Comparison of ENCODE assay signal across 1 cellular context in the genomic region with DNA sequence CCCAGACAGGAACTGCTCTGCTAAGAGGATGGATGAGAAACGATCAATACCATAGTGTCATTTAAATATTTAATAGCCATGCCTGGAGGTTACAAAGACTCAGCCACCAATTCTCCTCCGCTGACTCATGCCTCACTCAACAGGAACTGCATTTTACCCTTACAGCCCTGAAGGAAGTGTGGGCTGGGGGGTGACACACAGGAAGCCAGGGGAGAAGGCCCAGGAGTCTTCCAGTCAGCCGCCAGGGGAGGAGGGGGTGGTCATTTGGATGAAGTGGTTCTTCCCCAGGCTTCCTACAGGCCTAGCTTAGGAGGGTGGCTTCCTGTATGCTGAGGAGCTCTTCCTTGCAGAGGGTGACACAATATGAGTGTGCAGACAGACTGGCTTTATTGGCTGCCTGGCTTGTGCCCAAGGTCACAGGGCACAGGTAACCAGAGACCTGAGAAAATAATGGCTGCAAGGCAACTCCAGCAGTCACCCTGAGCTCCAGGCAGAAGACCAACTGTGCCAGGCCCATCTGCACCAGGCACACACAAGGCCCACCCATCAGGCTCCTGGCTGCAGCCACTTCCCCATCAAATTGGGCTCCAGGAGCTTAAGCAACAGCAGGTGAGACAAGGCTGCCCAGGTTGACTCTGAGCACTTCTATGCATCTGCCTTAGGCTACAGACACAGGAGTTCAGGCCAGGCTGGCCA.
TF ChIP-seq lines count a peak whose summit lies in the region.

No MANE protein-coding gene starts in this region.

TF ChIP-seq in K562, 482 proteins besides CTCF, POLR2A, EP300 and RAD21 (continues in another document):
- TF ChIP-seq SMARCE1 (IDR thresholded peaks at IDR 0.05) (peak; percentile 85), POLR2AphosphoS2 (IDR thresholded peaks at IDR 0.05; ENCODE audit: low read length) (no peak), ATF7 (IDR thresholded peaks at IDR 0.05) (peak; percentile 44; the same call in 1 of the 2 replicates), FOXK2 (conservative IDR thresholded peaks at IDR 0.05 in 1 of 2, IDR thresholded peaks at IDR 0.05 in 1 of 2; ENCODE audit: low read depth in 2 of 2) (peak in 1 of 2 experiments; percentile 23; a peak in 1 of 4 replicates), SOX6 (IDR thresholded peaks at IDR 0.05) (peak; percentile 40), NR2C1 (IDR thresholded peaks at IDR 0.05) (0 out of 2 replicates have a peak, but pooled peaks have one; percentile 41), NR2C1 (tag; IDR thresholded peaks at IDR 0.05) (0 out of 2 replicates have a peak, but pooled peaks have one; percentile 13), CEBPG (CRISPR knock-in tag; IDR thresholded peaks at IDR 0.05) (no peak), CEBPG (tag; conservative IDR thresholded peaks at IDR 0.05 in 1 of 2, IDR thresholded peaks at IDR 0.05 in 1 of 2) (0 out of 4 replicates have a peak, but pooled peaks of 1 of the 2 experiments have one; percentile 6), RUNX1 (IDR thresholded peaks at IDR 0.05; ENCODE audit: low read depth) (no peak), RHOXF2B (CRISPR knock-in tag; conservative IDR thresholded peaks at IDR 0.05) (no peak), SUPT5H (IDR thresholded peaks at IDR 0.05) (0 out of 2 replicates have a peak, but pooled peaks have one; percentile 9), ZNF589 (CRISPR knock-in tag; IDR thresholded peaks at IDR 0.05; ENCODE audit: low read depth) (no peak), GABPB1 (CRISPR knock-in tag; IDR thresholded peaks at IDR 0.05) (peak; percentile 39; the same call in 1 of the 2 replicates), ETV1 (tag; conservative IDR thresholded peaks at IDR 0.05; ENCODE audit: low read depth) (peak; percentile 91), CREM (IDR thresholded peaks at IDR 0.05; ENCODE audit: low read depth) (peak; percentile 65; the same call in 1 of the 2 replicates), GATAD2A (IDR thresholded peaks at IDR 0.05) (0 out of 2 replicates have a peak, but pooled peaks have one; percentile 25), NRF1 (conservative IDR thresholded peaks at IDR 0.05 in 1 of 2, IDR thresholded peaks at IDR 0.05 in 1 of 2) (peak in 1 of 2 experiments; percentile 42; a peak in 2 of 4 replicates), NFE2 (IDR thresholded peaks at IDR 0.05; ENCODE audit: low read depth) (peak; percentile 93), PHF21A (IDR thresholded peaks at IDR 0.05; ENCODE audit: borderline replicate concordance, low read depth) (0 out of 2 replicates have a peak, but pooled peaks have one; percentile 8), SMARCC2 (IDR thresholded peaks at IDR 0.05; ENCODE audit: low read depth) (peak; percentile 76; the same call in 1 of the 2 replicates), ARNT (IDR thresholded peaks at IDR 0.05) (0 out of 4 replicates have a peak, but pooled peaks of 1 of the 2 experiments have one; percentile 21), MYC (IDR thresholded peaks at IDR 0.05; ENCODE audit: low read depth, low read length) (peak; percentile 27; the same call in 1 of the 2 replicates), MYC (CRISPR knock-in tag; IDR thresholded peaks at IDR 0.05; ENCODE audit: borderline replicate concordance, low read depth) (no peak), TEAD4 (IDR thresholded peaks at IDR 0.05; ENCODE audit: low read length) (peak; percentile 43; the same call in 1 of the 2 replicates), TEAD4 (CRISPR knock-in tag; IDR thresholded peaks at IDR 0.05; ENCODE audit: borderline replicate concordance) (no peak)
- TF ChIP-seq, protein P1, sequence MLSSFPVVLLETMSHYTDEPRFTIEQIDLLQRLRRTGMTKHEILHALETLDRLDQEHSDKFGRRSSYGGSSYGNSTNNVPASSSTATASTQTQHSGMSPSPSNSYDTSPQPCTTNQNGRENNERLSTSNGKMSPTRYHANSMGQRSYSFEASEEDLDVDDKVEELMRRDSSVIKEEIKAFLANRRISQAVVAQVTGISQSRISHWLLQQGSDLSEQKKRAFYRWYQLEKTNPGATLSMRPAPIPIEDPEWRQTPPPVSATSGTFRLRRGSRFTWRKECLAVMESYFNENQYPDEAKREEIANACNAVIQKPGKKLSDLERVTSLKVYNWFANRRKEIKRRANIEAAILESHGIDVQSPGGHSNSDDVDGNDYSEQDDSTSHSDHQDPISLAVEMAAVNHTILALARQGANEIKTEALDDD (IDR thresholded peaks at IDR 0.05) = peak; percentile 91
- TF ChIP-seq, protein P2, sequence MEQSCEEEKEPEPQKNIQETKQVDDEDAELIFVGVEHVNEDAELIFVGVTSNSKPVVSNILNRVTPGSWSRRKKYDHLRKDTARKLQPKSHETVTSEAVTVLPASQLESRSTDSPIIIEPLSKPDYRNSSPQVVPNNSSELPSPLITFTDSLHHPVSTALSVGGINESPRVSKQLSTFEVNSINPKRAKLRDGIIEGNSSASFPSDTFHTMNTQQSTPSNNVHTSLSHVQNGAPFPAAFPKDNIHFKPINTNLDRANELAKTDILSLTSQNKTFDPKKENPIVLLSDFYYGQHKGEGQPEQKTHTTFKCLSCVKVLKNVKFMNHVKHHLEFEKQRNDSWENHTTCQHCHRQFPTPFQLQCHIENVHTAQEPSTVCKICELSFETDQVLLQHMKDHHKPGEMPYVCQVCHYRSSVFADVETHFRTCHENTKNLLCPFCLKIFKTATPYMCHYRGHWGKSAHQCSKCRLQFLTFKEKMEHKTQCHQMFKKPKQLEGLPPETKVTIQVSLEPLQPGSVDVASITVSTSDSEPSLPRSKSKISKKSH (CRISPR knock-in tag; IDR thresholded peaks at IDR 0.05) = no peak
- TF ChIP-seq, protein P3, sequence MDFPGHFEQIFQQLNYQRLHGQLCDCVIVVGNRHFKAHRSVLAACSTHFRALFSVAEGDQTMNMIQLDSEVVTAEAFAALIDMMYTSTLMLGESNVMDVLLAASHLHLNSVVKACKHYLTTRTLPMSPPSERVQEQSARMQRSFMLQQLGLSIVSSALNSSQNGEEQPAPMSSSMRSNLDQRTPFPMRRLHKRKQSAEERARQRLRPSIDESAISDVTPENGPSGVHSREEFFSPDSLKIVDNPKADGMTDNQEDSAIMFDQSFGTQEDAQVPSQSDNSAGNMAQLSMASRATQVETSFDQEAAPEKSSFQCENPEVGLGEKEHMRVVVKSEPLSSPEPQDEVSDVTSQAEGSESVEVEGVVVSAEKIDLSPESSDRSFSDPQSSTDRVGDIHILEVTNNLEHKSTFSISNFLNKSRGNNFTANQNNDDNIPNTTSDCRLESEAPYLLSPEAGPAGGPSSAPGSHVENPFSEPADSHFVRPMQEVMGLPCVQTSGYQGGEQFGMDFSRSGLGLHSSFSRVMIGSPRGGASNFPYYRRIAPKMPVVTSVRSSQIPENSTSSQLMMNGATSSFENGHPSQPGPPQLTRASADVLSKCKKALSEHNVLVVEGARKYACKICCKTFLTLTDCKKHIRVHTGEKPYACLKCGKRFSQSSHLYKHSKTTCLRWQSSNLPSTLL (IDR thresholded peaks at IDR 0.05) = no peak
- TF ChIP-seq, protein P4, sequence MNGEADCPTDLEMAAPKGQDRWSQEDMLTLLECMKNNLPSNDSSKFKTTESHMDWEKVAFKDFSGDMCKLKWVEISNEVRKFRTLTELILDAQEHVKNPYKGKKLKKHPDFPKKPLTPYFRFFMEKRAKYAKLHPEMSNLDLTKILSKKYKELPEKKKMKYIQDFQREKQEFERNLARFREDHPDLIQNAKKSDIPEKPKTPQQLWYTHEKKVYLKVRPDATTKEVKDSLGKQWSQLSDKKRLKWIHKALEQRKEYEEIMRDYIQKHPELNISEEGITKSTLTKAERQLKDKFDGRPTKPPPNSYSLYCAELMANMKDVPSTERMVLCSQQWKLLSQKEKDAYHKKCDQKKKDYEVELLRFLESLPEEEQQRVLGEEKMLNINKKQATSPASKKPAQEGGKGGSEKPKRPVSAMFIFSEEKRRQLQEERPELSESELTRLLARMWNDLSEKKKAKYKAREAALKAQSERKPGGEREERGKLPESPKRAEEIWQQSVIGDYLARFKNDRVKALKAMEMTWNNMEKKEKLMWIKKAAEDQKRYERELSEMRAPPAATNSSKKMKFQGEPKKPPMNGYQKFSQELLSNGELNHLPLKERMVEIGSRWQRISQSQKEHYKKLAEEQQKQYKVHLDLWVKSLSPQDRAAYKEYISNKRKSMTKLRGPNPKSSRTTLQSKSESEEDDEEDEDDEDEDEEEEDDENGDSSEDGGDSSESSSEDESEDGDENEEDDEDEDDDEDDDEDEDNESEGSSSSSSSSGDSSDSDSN (IDR thresholded peaks at IDR 0.05; ENCODE audit: borderline replicate concordance in 1 of 2, low read depth in 2 of 2, low read length in 2 of 2) = peak in 1 of 2 experiments; percentile 59; a peak in 1 of 4 replicates
- TF ChIP-seq, protein P5, sequence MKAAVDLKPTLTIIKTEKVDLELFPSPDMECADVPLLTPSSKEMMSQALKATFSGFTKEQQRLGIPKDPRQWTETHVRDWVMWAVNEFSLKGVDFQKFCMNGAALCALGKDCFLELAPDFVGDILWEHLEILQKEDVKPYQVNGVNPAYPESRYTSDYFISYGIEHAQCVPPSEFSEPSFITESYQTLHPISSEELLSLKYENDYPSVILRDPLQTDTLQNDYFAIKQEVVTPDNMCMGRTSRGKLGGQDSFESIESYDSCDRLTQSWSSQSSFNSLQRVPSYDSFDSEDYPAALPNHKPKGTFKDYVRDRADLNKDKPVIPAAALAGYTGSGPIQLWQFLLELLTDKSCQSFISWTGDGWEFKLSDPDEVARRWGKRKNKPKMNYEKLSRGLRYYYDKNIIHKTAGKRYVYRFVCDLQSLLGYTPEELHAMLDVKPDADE (conservative IDR thresholded peaks at IDR 0.05; ENCODE audit: control insufficient read depth, low read depth, low read length) = 0 out of 2 replicates have a peak, but pooled peaks have one; percentile 45
- TF ChIP-seq, protein P6, sequence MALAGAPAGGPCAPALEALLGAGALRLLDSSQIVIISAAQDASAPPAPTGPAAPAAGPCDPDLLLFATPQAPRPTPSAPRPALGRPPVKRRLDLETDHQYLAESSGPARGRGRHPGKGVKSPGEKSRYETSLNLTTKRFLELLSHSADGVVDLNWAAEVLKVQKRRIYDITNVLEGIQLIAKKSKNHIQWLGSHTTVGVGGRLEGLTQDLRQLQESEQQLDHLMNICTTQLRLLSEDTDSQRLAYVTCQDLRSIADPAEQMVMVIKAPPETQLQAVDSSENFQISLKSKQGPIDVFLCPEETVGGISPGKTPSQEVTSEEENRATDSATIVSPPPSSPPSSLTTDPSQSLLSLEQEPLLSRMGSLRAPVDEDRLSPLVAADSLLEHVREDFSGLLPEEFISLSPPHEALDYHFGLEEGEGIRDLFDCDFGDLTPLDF (CRISPR knock-in tag; IDR thresholded peaks at IDR 0.05) = no peak
- TF ChIP-seq, protein P7, sequence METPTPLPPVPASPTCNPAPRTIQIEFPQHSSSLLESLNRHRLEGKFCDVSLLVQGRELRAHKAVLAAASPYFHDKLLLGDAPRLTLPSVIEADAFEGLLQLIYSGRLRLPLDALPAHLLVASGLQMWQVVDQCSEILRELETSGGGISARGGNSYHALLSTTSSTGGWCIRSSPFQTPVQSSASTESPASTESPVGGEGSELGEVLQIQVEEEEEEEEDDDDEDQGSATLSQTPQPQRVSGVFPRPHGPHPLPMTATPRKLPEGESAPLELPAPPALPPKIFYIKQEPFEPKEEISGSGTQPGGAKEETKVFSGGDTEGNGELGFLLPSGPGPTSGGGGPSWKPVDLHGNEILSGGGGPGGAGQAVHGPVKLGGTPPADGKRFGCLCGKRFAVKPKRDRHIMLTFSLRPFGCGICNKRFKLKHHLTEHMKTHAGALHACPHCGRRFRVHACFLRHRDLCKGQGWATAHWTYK (CRISPR knock-in tag; IDR thresholded peaks at IDR 0.05) = no peak
- TF ChIP-seq, protein P8, sequence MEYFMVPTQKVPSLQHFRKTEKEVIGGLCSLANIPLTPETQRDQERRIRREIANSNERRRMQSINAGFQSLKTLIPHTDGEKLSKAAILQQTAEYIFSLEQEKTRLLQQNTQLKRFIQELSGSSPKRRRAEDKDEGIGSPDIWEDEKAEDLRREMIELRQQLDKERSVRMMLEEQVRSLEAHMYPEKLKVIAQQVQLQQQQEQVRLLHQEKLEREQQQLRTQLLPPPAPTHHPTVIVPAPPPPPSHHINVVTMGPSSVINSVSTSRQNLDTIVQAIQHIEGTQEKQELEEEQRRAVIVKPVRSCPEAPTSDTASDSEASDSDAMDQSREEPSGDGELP (CRISPR knock-in tag; IDR thresholded peaks at IDR 0.05; ENCODE audit: borderline replicate concordance) = peak; percentile 62; the same call in 1 of the 2 replicates
- TF ChIP-seq, protein P9, sequence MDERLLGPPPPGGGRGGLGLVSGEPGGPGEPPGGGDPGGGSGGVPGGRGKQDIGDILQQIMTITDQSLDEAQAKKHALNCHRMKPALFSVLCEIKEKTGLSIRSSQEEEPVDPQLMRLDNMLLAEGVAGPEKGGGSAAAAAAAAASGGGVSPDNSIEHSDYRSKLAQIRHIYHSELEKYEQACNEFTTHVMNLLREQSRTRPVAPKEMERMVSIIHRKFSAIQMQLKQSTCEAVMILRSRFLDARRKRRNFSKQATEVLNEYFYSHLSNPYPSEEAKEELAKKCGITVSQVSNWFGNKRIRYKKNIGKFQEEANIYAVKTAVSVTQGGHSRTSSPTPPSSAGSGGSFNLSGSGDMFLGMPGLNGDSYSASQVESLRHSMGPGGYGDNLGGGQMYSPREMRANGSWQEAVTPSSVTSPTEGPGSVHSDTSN (CRISPR knock-in tag; IDR thresholded peaks at IDR 0.05; ENCODE audit: low read depth) = no peak
- TF ChIP-seq, protein P9 (tag; conservative IDR thresholded peaks at IDR 0.05; ENCODE audit: low read depth) = peak; percentile 79
- TF ChIP-seq, protein P10, sequence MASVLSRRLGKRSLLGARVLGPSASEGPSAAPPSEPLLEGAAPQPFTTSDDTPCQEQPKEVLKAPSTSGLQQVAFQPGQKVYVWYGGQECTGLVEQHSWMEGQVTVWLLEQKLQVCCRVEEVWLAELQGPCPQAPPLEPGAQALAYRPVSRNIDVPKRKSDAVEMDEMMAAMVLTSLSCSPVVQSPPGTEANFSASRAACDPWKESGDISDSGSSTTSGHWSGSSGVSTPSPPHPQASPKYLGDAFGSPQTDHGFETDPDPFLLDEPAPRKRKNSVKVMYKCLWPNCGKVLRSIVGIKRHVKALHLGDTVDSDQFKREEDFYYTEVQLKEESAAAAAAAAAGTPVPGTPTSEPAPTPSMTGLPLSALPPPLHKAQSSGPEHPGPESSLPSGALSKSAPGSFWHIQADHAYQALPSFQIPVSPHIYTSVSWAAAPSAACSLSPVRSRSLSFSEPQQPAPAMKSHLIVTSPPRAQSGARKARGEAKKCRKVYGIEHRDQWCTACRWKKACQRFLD (CRISPR knock-in tag; IDR thresholded peaks at IDR 0.05) = peak; percentile 59; the same call in 1 of the 2 replicates
- TF ChIP-seq, protein P11, sequence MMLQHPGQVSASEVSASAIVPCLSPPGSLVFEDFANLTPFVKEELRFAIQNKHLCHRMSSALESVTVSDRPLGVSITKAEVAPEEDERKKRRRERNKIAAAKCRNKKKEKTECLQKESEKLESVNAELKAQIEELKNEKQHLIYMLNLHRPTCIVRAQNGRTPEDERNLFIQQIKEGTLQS (IDR thresholded peaks at IDR 0.05) = peak; percentile 91
- TF ChIP-seq, protein P11 (CRISPR knock-in tag; conservative IDR thresholded peaks at IDR 0.05) = no peak
